In genomic region chr6:147999001-147999540, GRCh38 we compare ENCODE assay signal across 1 cellular context.
A peak's percentile ranks its signal among the peaks of the same experiment; 100 is the strongest.
TF ChIP-seq lines count a peak whose summit lies in the region.

No MANE protein-coding gene starts in this region.

TF ChIP-seq in HCT116, 20 proteins besides CTCF, POLR2A, EP300 and RAD21 (continued from another document):
- TF ChIP-seq REST (IDR thresholded peaks at IDR 0.05; ENCODE audit: low read depth) (no peak), ZNF274 (IDR thresholded peaks at IDR 0.05; ENCODE audit: low read depth, low read length) (no peak), SRF (IDR thresholded peaks at IDR 0.05; ENCODE audit: low read depth) (peak; percentile 55; the same call in 1 of the 2 replicates), EGR1 (IDR thresholded peaks at IDR 0.05; ENCODE audit: low read depth) (no peak), JUND (IDR thresholded peaks at IDR 0.05) (no peak)
